Comparison of ENCODE assay signal across 8 cellular contexts in the genomic region with DNA sequence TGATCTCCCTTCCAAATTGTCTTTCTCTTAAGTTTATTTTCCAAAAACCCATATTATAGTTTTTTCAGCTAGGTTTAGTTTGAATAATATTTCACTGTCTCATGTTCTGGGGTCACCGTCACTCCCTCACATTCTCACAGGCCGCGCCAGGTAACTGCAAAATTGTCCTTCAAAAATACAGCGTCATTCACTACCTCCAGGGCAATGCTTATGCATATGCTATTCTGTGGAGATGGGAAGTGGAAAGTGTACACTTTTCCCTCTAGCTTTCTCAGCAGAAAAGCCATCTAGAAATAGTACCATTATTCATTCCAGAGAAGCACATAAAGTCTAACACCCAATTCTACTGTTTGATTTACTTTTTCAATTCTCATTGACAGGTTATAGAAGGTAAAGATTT. TPM values are rescaled to one million over a fixed set of nuclear protein-coding genes. Genes with fewer than 3 reads are reported as not detected.
A peak's percentile ranks its signal among the peaks of the same experiment; 100 is the strongest.
DNase-seq lines count a peak whose midpoint lies in the region; ATAC-seq and TF ChIP-seq lines count a peak whose summit lies in the region.

No MANE protein-coding gene starts in this region.

- no peaks in the 10 kb centered on the region for H3K9me3 ChIP-seq in stomach

- WGBS in stomach, 5 donors = 25 to 58% (median 49%) methylated on average over 4 of the region's 4 CpGs

- TF ChIP-seq CTCF in WTC11 (IDR thresholded peaks at IDR 0.05) = no peak
- TF ChIP-seq CTCF in stomach (IDR thresholded peaks at IDR 0.05) = no peak

- CTCF ChIA-PET in activated CD4-positive, alpha-beta memory T cell treated with anti-CD3 and anti-CD28 coated beads for 36 hours (lab: Charles Lee) = interaction anchor here (0.6 kb wide), 1 partner anchor 400 kb away, joined by 3 read pairs; no protein-coding TSS in a partner anchor
- CTCF ChIA-PET in activated CD4-positive, alpha-beta memory T cell treated with anti-CD3 and anti-CD28 coated beads, Interleukin-2, amount 10 ng/mL, durations not matched to agents 7 days and 5 days (lab: Charles Lee) = no interaction called here
- CTCF ChIA-PET in WTC11 (lab: Charles Lee) = no interaction called here

- H3K4me1 ChIP-seq in stomach = peaks cover 0 to 14% (median 5%) of the 10 kb centered on the region in 4 donors

- TF ChIP-seq POLR2A in stomach (IDR thresholded peaks at IDR 0.05) = no peak

- no peak for DNase-seq in activated CD4-positive, alpha-beta memory T cell treated with anti-CD3 and anti-CD28 coated beads for 36 hours
- no peak for DNase-seq in activated CD4-positive, alpha-beta memory T cell treated with anti-CD3 and anti-CD28 coated beads, Interleukin-2, amount 10 ng/mL, durations not matched to agents 7 days and 5 days
- DNase-seq in WTC11 (ENCODE audit: low spot score) (no peak), inferior parietal cortex (ENCODE audit: extremely low spot score) (peak; percentile 13), stomach (no peak), DMS153 (lab: John Stamatoyannopoulos, UW) (no peak), cerebellar nuclear complex (lab: John Stamatoyannopoulos, UW) (no peak), globus pallidus (ENCODE audit: low spot score) (no peak)

- no peak for ATAC-seq in WTC11

- no peaks in the 10 kb centered on the region for H3K9me3 Mint-ChIP-seq in activated CD4-positive, alpha-beta memory T cell treated with anti-CD3 and anti-CD28 coated beads for 36 hours
- no peaks in the 10 kb centered on the region for H3K9me3 Mint-ChIP-seq in activated CD4-positive, alpha-beta memory T cell treated with anti-CD3 and anti-CD28 coated beads, Interleukin-2, amount 10 ng/mL, durations not matched to agents 7 days and 5 days
- H3K9me3 Mint-ChIP-seq in WTC11 = no peaks in the 10 kb centered on the region

- intact Hi-C loops in activated CD4-positive, alpha-beta memory T cell treated with anti-CD3 and anti-CD28 coated beads for 36 hours (cut with micrococcal nuclease) = loop anchor here (10.0 kb wide), 1 partner anchor 307 kb away; the partner anchor contains the start of gene MACIR
- intact Hi-C loops in stomach (cut with DNase I; ENCODE audit: low total_unique reads) = no loop called here

- H3K4me3 Mint-ChIP-seq in activated CD4-positive, alpha-beta memory T cell treated with anti-CD3 and anti-CD28 coated beads for 36 hours = peak overlapping the region; percentile 76
- no peak overlapping the region for H3K4me3 Mint-ChIP-seq in activated CD4-positive, alpha-beta memory T cell treated with anti-CD3 and anti-CD28 coated beads, Interleukin-2, amount 10 ng/mL, durations not matched to agents 7 days and 5 days
- peak overlapping the region; percentile 88 for H3K4me3 Mint-ChIP-seq in WTC11

- H3K27me3 ChIP-seq in stomach = no peaks in the 10 kb centered on the region

- peaks cover 12% of the 10 kb centered on the region for H3K4me1 Mint-ChIP-seq in activated CD4-positive, alpha-beta memory T cell treated with anti-CD3 and anti-CD28 coated beads for 36 hours (ENCODE audit: low read depth)
- peaks cover 9% of the 10 kb centered on the region for H3K4me1 Mint-ChIP-seq in activated CD4-positive, alpha-beta memory T cell treated with anti-CD3 and anti-CD28 coated beads, Interleukin-2, amount 10 ng/mL, durations not matched to agents 7 days and 5 days
- peaks cover 30% of the 10 kb centered on the region for H3K4me1 Mint-ChIP-seq in WTC11

- H3K4me3 ChIP-seq in stomach = peak overlapping the region; percentile 57 to 77 (median 63)

- H3K27ac Mint-ChIP-seq in activated CD4-positive, alpha-beta memory T cell treated with anti-CD3 and anti-CD28 coated beads for 36 hours = no peak overlapping the region
- H3K27ac Mint-ChIP-seq in activated CD4-positive, alpha-beta memory T cell treated with anti-CD3 and anti-CD28 coated beads, Interleukin-2, amount 10 ng/mL, durations not matched to agents 7 days and 5 days = no peak overlapping the region
- no peak overlapping the region for H3K27ac Mint-ChIP-seq in WTC11

- peaks cover 0 to 13% (median 5%) of the 10 kb centered on the region in 4 donors for H3K36me3 ChIP-seq in stomach

- POLR2A ChIA-PET in activated CD4-positive, alpha-beta memory T cell treated with anti-CD3 and anti-CD28 coated beads for 36 hours (lab: Charles Lee) = no interaction called here
- POLR2A ChIA-PET in activated CD4-positive, alpha-beta memory T cell treated with anti-CD3 and anti-CD28 coated beads, Interleukin-2, amount 10 ng/mL, durations not matched to agents 7 days and 5 days (lab: Charles Lee) = no interaction called here
- POLR2A ChIA-PET in WTC11 (lab: Charles Lee) = interaction anchor here (0.6 kb wide), 1 partner anchor 244 kb away, joined by 4 read pairs; no protein-coding TSS in a partner anchor

- peaks cover 5% of the 10 kb centered on the region for H3K27me3 Mint-ChIP-seq in activated CD4-positive, alpha-beta memory T cell treated with anti-CD3 and anti-CD28 coated beads for 36 hours
- no peaks in the 10 kb centered on the region for H3K27me3 Mint-ChIP-seq in activated CD4-positive, alpha-beta memory T cell treated with anti-CD3 and anti-CD28 coated beads, Interleukin-2, amount 10 ng/mL, durations not matched to agents 7 days and 5 days
- no peaks in the 10 kb centered on the region for H3K27me3 Mint-ChIP-seq in WTC11 (ENCODE audit: low read depth)

- H3K36me3 Mint-ChIP-seq in activated CD4-positive, alpha-beta memory T cell treated with anti-CD3 and anti-CD28 coated beads for 36 hours = no peaks in the 10 kb centered on the region
- H3K36me3 Mint-ChIP-seq in activated CD4-positive, alpha-beta memory T cell treated with anti-CD3 and anti-CD28 coated beads, Interleukin-2, amount 10 ng/mL, durations not matched to agents 7 days and 5 days (ENCODE audit: low read depth) = no peaks in the 10 kb centered on the region
- no peaks in the 10 kb centered on the region for H3K36me3 Mint-ChIP-seq in WTC11

- H3K27ac ChIP-seq in stomach = peak overlapping the region in 4 of 5 donors; percentile 87 to 92 (median 90)

- TF ChIP-seq EP300 in stomach (IDR thresholded peaks at IDR 0.05) = no peak

TF ChIP-seq in WTC11, 78 proteins besides CTCF, POLR2A, EP300 and RAD21:
- TF ChIP-seq, protein P1, sequence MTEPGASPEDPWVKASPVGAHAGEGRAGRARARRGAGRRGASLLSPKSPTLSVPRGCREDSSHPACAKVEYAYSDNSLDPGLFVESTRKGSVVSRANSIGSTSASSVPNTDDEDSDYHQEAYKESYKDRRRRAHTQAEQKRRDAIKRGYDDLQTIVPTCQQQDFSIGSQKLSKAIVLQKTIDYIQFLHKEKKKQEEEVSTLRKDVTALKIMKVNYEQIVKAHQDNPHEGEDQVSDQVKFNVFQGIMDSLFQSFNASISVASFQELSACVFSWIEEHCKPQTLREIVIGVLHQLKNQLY (CRISPR knock-in tag; IDR thresholded peaks at IDR 0.05) = no peak
- TF ChIP-seq AFF4 (CRISPR knock-in tag; IDR thresholded peaks at IDR 0.05; ENCODE audit: borderline replicate concordance) (no peak), SMAD3 (CRISPR knock-in tag; IDR thresholded peaks at IDR 0.05; ENCODE audit: borderline replicate concordance) (no peak), ERG (CRISPR knock-in tag; IDR thresholded peaks at IDR 0.05) (no peak)
TF ChIP-seq in WTC11: peak in this region for 0.

RNA-seq across cellular contexts. Expression of gene NUDT12, which starts 0.9 kb away (rescaled TPM):
- total RNA-seq in activated CD4-positive, alpha-beta memory T cell treated with anti-CD3 and anti-CD28 coated beads for 36 hours = 1 to 10 TPM; 2.1 to 2.7 TPM
- under 1 TPM; 0.20 to 0.33 TPM for total RNA-seq in activated CD4-positive, alpha-beta memory T cell treated with anti-CD3 and anti-CD28 coated beads, Interleukin-2, amount 10 ng/mL, durations not matched to agents 7 days and 5 days
- 14.9 to 16.0 TPM (median 15.3 TPM) in 3 replicates for total RNA-seq in WTC11 (2021)
- total RNA-seq in stomach = 10 to 100 TPM in 1 of 5 donors, 1 to 10 TPM in 4; 3.2 to 37.1 (median 7.8) TPM
- polyA plus RNA-seq in stomach = 10 to 100 TPM in 1 of 3 donors, 1 to 10 TPM in 2; 6.7 to 11.6 (median 8.2) TPM
